In the genomic region with DNA sequence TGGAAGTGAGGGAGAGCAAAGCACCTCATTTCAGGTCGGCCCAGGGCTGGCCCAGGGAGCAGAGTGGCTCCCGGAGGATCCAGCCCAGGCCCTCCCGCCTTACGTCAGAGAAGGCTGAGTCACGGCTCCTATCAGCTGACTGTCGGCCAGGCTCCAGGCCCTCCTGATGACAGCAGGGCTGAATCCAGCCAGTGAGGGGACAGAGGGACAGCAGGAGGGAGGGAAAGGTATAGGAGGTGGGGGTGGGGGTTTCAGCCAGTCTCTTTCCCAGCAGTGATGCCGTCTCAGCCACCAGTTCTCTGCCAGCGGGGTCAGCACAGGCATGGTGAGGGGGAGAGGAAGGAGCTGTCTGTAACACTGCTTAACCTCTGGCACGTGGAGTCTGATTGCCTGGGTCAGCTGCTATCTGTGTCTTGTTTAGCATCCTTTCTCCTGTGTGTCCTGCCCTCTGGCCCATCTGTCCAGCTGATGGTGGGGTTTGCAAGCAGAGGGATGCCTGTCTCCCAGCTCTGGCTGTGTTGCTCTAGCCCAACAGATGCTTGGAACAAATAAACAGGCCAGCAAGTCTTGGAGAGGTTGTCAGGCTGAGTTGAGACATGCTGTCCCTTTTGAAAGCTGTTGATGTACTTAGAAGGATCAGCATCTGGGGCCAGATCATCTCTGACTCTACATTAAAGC, we compare ENCODE assay signal across 1 cellular context.
TF ChIP-seq lines count a peak whose summit lies in the region.

No MANE protein-coding gene starts in this region.

TF ChIP-seq in HEK293, 187 proteins besides CTCF, POLR2A, EP300 and RAD21 (continued from another document):
- TF ChIP-seq ZNF629 (tag by site-specific recombination; IDR thresholded peaks at IDR 0.05) (peak; percentile 75), ZNF138 (tag by site-specific recombination; IDR thresholded peaks at IDR 0.05; ENCODE audit: borderline replicate concordance) (no peak), SP2 (tag by site-specific recombination; IDR thresholded peaks at IDR 0.05) (peak; percentile 44), ZBTB17 (tag by site-specific recombination; IDR thresholded peaks at IDR 0.05) (0 out of 2 replicates have a peak, but pooled peaks have one; percentile 33), ZBTB21 (tag by site-specific recombination; IDR thresholded peaks at IDR 0.05) (0 out of 2 replicates have a peak, but pooled peaks have one; percentile 23), ZNF501 (tag by site-specific recombination; IDR thresholded peaks at IDR 0.05) (no peak)
TF ChIP-seq in HEK293: peak in this region for 9.
